ENCODE assay signal across 21 cellular contexts in genomic region chr9:89254058-89254772, GRCh38. TPM values are rescaled to one million over a fixed set of nuclear protein-coding genes. Genes with fewer than 3 reads are reported as not detected.
A peak's percentile ranks its signal among the peaks of the same experiment; 100 is the strongest.
DNase-seq lines count a peak whose midpoint lies in the region; ATAC-seq, FAIRE-seq and TF ChIP-seq lines count a peak whose summit lies in the region.
"Had no signal": no experiment of that assay in that cellular context is flagged by ENCODE, and none has a peak within 500 bp of the region (broad histone marks: within the 10 kb centered on the region; RNA-seq: fewer than 3 reads in every experiment).

No MANE protein-coding gene starts in this region.

- no peak overlapping the region for H3T11ph ChIP-seq in H9 (ENCODE audit: low read length)

- peak overlapping the region; percentile 3 for H3K18ac ChIP-seq in H9 (ENCODE audit: insufficient read length, low read depth, low read length)

- no peak overlapping the region for H2BK20ac ChIP-seq in H9 (ENCODE audit: low read depth, low read length, poor library complexity, severe bottlenecking)

- no peak overlapping the region for H2AK5ac ChIP-seq in H9 (ENCODE audit: insufficient read length, low read length)

- H4K91ac ChIP-seq in H9 (ENCODE audit: insufficient read length, low read depth, low read length) = no peak overlapping the region

- no peak overlapping the region for H3K14ac ChIP-seq in H9 (ENCODE audit: insufficient read depth, low read length)

- H4K8ac ChIP-seq in H9 (replicated peaks; ENCODE audit: insufficient read length, low read depth, low read length) = peak overlapping the region; percentile 30

- H2BK15ac ChIP-seq in H9 (ENCODE audit: low read depth, low read length) = no peak overlapping the region

- H3K4me1 ChIP-seq in H9 (ENCODE audit: insufficient read depth, low read length) = no peaks in the 10 kb centered on the region
- H3K4me1 ChIP-seq: BE2C, SJSA1 had no signal

- no peak for TF ChIP-seq CTCF in H9 (conservative IDR thresholded peaks at IDR 0.05)
- no peak for TF ChIP-seq CTCF in WTC11 (IDR thresholded peaks at IDR 0.05)

- H4K5ac ChIP-seq in H9 (ENCODE audit: insufficient read length, low read depth, low read length) = peak overlapping the region; percentile 9

- H2BK12ac ChIP-seq in H9 (ENCODE audit: insufficient read length, low read depth, low read length) = no peak overlapping the region

- DNase-seq in H9 = no peak
- no peak for DNase-seq in WTC11 (ENCODE audit: low spot score)
- no peak for DNase-seq in urothelium cell line (ENCODE audit: low spot score)
- DNase-seq in NCI-H82 treated with DMSO at 0.1 percent for 48 hours (lab: John Stamatoyannopoulos, UW; ENCODE audit: unreplicated experiment) = no peak
- DNase-seq: GOT3, KG1, NCI-H1092, NCI-H1436, NCI-H187 treated with DMSO at 0.1 percent for 48 hours, NCI-H226, NCI-H510A treated with DMSO at 0.1 percent for 48 hours, NCI-H774, OCI-M1, T-helper 1 cell had no signal

- ATAC-seq in WTC11 = no peak
- peak; percentile 29 for ATAC-seq in esophagus mucosa
- ATAC-seq in HG03571 (IDR thresholded peaks at IDR 0.05; ENCODE audit: unreplicated experiment) = no peak
- ATAC-seq in GM19035 (IDR thresholded peaks at IDR 0.05; ENCODE audit: unreplicated experiment) = no peak

- no peaks in the 10 kb centered on the region for H3K9me3 ChIP-seq in H9 (ENCODE audit: control insufficient read depth, low read depth, low read length)

- H3K27ac Mint-ChIP-seq in H9 (no peak overlapping the region), WTC11 (no peak overlapping the region)
- H3K27ac Mint-ChIP-seq: CD4-positive, CD25-positive, alpha-beta regulatory T cell had no signal

- H3K9me3 Mint-ChIP-seq in H9 (peaks cover 2 to 3% of the 10 kb centered on the region in 2 experiments; a peak in 3 of 5 replicates), WTC11 (peaks cover 18% of the 10 kb centered on the region)
- H3K9me3 Mint-ChIP-seq: CD4-positive, CD25-positive, alpha-beta regulatory T cell had no signal

- H4K20me1 ChIP-seq in H9 (ENCODE audit: control insufficient read depth, insufficient read depth, insufficient read length) = no peaks in the 10 kb centered on the region

- peaks cover 0 to 2% (median 0%) of the 10 kb centered on the region in 3 experiments; a peak in 1 of 7 replicates for H3K36me3 Mint-ChIP-seq in H9 (ENCODE audit: insufficient read depth in 1 of 3, low read depth in 3 of 3)
- H3K36me3 Mint-ChIP-seq in WTC11 = peaks cover 7% of the 10 kb centered on the region
- H3K36me3 Mint-ChIP-seq: CD4-positive, CD25-positive, alpha-beta regulatory T cell had no signal

- no peak overlapping the region for H2BK5ac ChIP-seq in H9 (ENCODE audit: insufficient read length, low read length)

- H3K27me3 Mint-ChIP-seq in H9 (ENCODE audit: low read depth) = no peaks in the 10 kb centered on the region
- no peaks in the 10 kb centered on the region for H3K27me3 Mint-ChIP-seq in WTC11 (ENCODE audit: low read depth)
- H3K27me3 Mint-ChIP-seq: CD4-positive, CD25-positive, alpha-beta regulatory T cell had no signal

- no peak overlapping the region for H3K4me2 ChIP-seq in H9 (ENCODE audit: insufficient read depth, insufficient read length, low read length)

- H3K23ac ChIP-seq in H9 (ENCODE audit: insufficient read length, low read depth, low read length) = no peak overlapping the region

- POLR2A ChIA-PET in WTC11 (lab: Charles Lee) = no interaction called here

- H3K56ac ChIP-seq in H9 (ENCODE audit: insufficient read length, low read depth, low read length) = no peak overlapping the region

- H3K4me3 Mint-ChIP-seq in H9 = no peak overlapping the region
- no peak overlapping the region for H3K4me3 Mint-ChIP-seq in WTC11
- H3K4me3 Mint-ChIP-seq: CD4-positive, CD25-positive, alpha-beta regulatory T cell had no signal

- H3K4ac ChIP-seq in H9 (ENCODE audit: low read depth, low read length) = no peak overlapping the region

- no peak overlapping the region for H2BK120ac ChIP-seq in H9 (ENCODE audit: low read depth, low read length, poor library complexity, severe bottlenecking)

- H2AFZ ChIP-seq in H9 (ENCODE audit: low read length) = no peak overlapping the region

- H3K9ac ChIP-seq in H9 (ENCODE audit: extremely low read depth, insufficient read length, low read length) = no peak overlapping the region

- 100% methylated on average over 5 of the region's 14 CpGs for WGBS in H9 (ENCODE audit: extremely low coverage, insufficient read length, low lambda C conversion rate)

- H3K23me2 ChIP-seq in H9 (ENCODE audit: insufficient read length, low read depth, low read length, poor library complexity, severe bottlenecking) = no peaks in the 10 kb centered on the region

- peak; percentile 100 for FAIRE-seq in urothelium cell line (lab: Jason Lieb, UNC)
- FAIRE-seq: RCC 7860 had no signal

- CTCF ChIA-PET in WTC11 (lab: Charles Lee) = no interaction called here

- H3K79me1 ChIP-seq in H9 (ENCODE audit: insufficient read depth, low read depth, low read length, poor library complexity, severe bottlenecking) = no peaks in the 10 kb centered on the region

- no peaks in the 10 kb centered on the region for H3K4me1 Mint-ChIP-seq in H9
- no peaks in the 10 kb centered on the region for H3K4me1 Mint-ChIP-seq in WTC11
- H3K4me1 Mint-ChIP-seq: CD4-positive, CD25-positive, alpha-beta regulatory T cell had no signal

- H3K27me3 ChIP-seq in H9 (ENCODE audit: insufficient read depth, low read length) = no peaks in the 10 kb centered on the region
- H3K27me3 ChIP-seq: BE2C, SJSA1 had no signal

- H3K27ac ChIP-seq in H9 (ENCODE audit: insufficient read length, low read depth, low read length) = no peak overlapping the region
- H3K27ac ChIP-seq: SJSA1 had no signal

- no peaks in the 10 kb centered on the region for H3K79me2 ChIP-seq in H9 (ENCODE audit: insufficient read depth, low read length)

TF ChIP-seq in WTC11, 78 proteins besides CTCF, POLR2A, EP300 and RAD21:
- TF ChIP-seq OVOL2 (CRISPR knock-in tag; IDR thresholded peaks at IDR 0.05; ENCODE audit: borderline replicate concordance) (no peak), ZBTB21 (CRISPR knock-in tag; IDR thresholded peaks at IDR 0.05; ENCODE audit: borderline replicate concordance) (0 out of 2 replicates have a peak, but pooled peaks have one; percentile 25)

RNA-seq across cellular contexts. Expression of gene CKS2, which starts 56.8 kb away (rescaled TPM):
- 210 and 211 TPM in 2 replicates for total RNA-seq in H9 (2021)
- total RNA-seq in WTC11 (2021) = 299 to 319 TPM (median 313 TPM) in 3 replicates
- 46.5 TPM for total RNA-seq in esophagus mucosa
